ENCODE assay signal across 8 cellular contexts in the genomic region with DNA sequence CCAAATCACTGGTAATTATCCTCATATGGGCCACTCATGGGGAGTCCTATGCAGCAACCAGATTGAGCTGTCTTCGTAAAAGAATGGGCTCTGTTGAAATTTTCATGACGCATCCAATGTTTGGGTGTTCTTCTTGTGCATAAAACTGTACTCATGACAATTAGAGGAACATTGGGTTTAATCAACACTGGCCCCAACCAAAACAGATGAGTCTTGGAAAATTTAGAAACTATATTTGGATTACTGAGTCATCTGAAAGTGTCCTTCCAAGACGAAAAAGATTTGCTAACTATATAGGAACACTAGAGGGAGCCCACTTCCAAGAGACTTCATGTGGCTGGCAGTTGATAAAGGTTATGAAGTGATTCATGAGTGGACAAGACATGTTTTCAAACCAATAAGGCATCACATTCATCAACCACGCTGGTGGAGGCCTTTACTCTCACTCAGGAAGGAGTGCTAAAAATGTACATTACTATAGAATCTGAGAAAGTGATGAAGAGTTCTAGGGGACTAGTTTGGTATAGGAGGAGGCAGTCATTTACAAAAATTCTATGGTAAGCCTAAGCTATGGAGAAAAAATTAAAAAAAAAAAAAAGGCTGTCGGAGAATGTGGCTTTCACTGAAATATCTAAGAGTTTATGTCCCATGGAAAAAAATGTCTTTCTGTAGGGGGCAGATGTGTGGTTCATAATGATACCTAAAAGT.
A peak's percentile ranks its signal among the peaks of the same experiment; 100 is the strongest.
DNase-seq lines count a peak whose midpoint lies in the region; ATAC-seq and TF ChIP-seq lines count a peak whose summit lies in the region.

No MANE protein-coding gene starts in this region.

- H3K4me1 Mint-ChIP-seq in activated T-cell treated with anti-CD3 and anti-CD28 coated beads, Interleukin-2, amount 50 U/mL, for 72 hours (ENCODE audit: low read depth): no peaks in the 10 kb centered on the region

- TF ChIP-seq EP300 in esophagus muscularis mucosa (IDR thresholded peaks at IDR 0.05): no peak

- ATAC-seq in heart right ventricle (peak in 2 of 8 donors; percentile 50 to 53), Right ventricle myocardium inferior (no peak), HG02571 (IDR thresholded peaks at IDR 0.05; ENCODE audit: unreplicated experiment) (no peak)
- no peak for ATAC-seq in activated T-cell treated with anti-CD3 and anti-CD28 coated beads, Interleukin-2, amount 50 U/mL, for 72 hours (replicated peaks in 1 of 2)

- H3K27ac ChIP-seq in heart right ventricle (no peak overlapping the region), esophagus muscularis mucosa (replicated peaks in 1 of 4) (no peak overlapping the region), vagina (no peak overlapping the region)

- no peaks in the 10 kb centered on the region for H3K4me1 ChIP-seq in heart right ventricle
- no peaks in the 10 kb centered on the region for H3K4me1 ChIP-seq in NT2/D1 (ENCODE audit: insufficient read depth, insufficient read length)
- no peaks in the 10 kb centered on the region for H3K4me1 ChIP-seq in esophagus muscularis mucosa
- H3K4me1 ChIP-seq in vagina: no peaks in the 10 kb centered on the region

- H3K36me3 ChIP-seq in heart right ventricle: no peaks in the 10 kb centered on the region
- H3K36me3 ChIP-seq in NT2/D1 (ENCODE audit: insufficient read depth, insufficient read length, low read length): no peaks in the 10 kb centered on the region
- no peaks in the 10 kb centered on the region for H3K36me3 ChIP-seq in esophagus muscularis mucosa
- H3K36me3 ChIP-seq in vagina: no peaks in the 10 kb centered on the region

- TF ChIP-seq CTCF in heart right ventricle (IDR thresholded peaks at IDR 0.05) (peak in 6 of 9 donors; percentile 18 to 48 (median 37)), esophagus muscularis mucosa (IDR thresholded peaks at IDR 0.05) (peak; percentile 11 to 29 (median 17)), vagina (IDR thresholded peaks at IDR 0.05) (no peak)

- no peak overlapping the region for H3K27ac Mint-ChIP-seq in activated T-cell treated with anti-CD3 and anti-CD28 coated beads, Interleukin-2, amount 50 U/mL, for 72 hours

- H3K36me3 Mint-ChIP-seq in activated T-cell treated with anti-CD3 and anti-CD28 coated beads, Interleukin-2, amount 50 U/mL, for 72 hours (ENCODE audit: insufficient read depth in 2 of 2): no peaks in the 10 kb centered on the region

- peaks cover 2 to 8% of the 10 kb centered on the region in 2 donors for H3K9me3 Mint-ChIP-seq in activated T-cell treated with anti-CD3 and anti-CD28 coated beads, Interleukin-2, amount 50 U/mL, for 72 hours

- H3K9me3 ChIP-seq in heart right ventricle: no peaks in the 10 kb centered on the region
- no peaks in the 10 kb centered on the region for H3K9me3 ChIP-seq in NT2/D1 (ENCODE audit: insufficient read depth, low read length)
- no peaks in the 10 kb centered on the region for H3K9me3 ChIP-seq in esophagus muscularis mucosa
- no peaks in the 10 kb centered on the region for H3K9me3 ChIP-seq in vagina

- TF ChIP-seq POLR2A in esophagus muscularis mucosa (IDR thresholded peaks at IDR 0.05; ENCODE audit: low read depth) (no peak), vagina (IDR thresholded peaks at IDR 0.05) (no peak)

- H3K27me3 ChIP-seq in heart right ventricle (no peaks in the 10 kb centered on the region), NT2/D1 (ENCODE audit: insufficient read depth, insufficient read length) (no peaks in the 10 kb centered on the region), esophagus muscularis mucosa (no peaks in the 10 kb centered on the region), vagina (no peaks in the 10 kb centered on the region)

- no peak overlapping the region for H3K9ac ChIP-seq in NT2/D1 (ENCODE audit: insufficient read length, low read depth)

- DNase-seq in heart right ventricle (no peak), Right ventricle myocardium inferior (ENCODE audit: missing footprints) (no peak), NT2/D1 (ENCODE audit: low read depth, low spot score) (peak; percentile 2), esophagus muscularis mucosa (ENCODE audit: extremely low spot score) (no peak), superior temporal gyrus (ENCODE audit: extremely low spot score) (peak; percentile 50), vagina (ENCODE audit: extremely low spot score in 2 of 2) (no peak)
- no peak for DNase-seq in activated T-cell treated with anti-CD3 and anti-CD28 coated beads, Interleukin-2, amount 50 U/mL, for 72 hours

- no peaks in the 10 kb centered on the region for H3K27me3 Mint-ChIP-seq in activated T-cell treated with anti-CD3 and anti-CD28 coated beads, Interleukin-2, amount 50 U/mL, for 72 hours (ENCODE audit: low read depth)

- intact Hi-C loops in heart right ventricle (cut with DNase I): loop anchor here in 3 of 10 donors (5.0 to 10.0 kb wide), 2 partner anchors 284 to 291 kb away; no protein-coding TSS in a partner anchor
- intact Hi-C loops in Right ventricle myocardium inferior (cut with DNase I): no loop called here
- intact Hi-C loops in esophagus muscularis mucosa (cut with DNase I): no loop called here
- intact Hi-C loops in vagina (cut with DNase I): loop anchor here (5.0 kb wide), 1 partner anchor 1699 kb away; no protein-coding TSS in a partner anchor

- WGBS in heart right ventricle, 2 donors: 39 to 45% methylated on average over 5 of the region's 5 CpGs
- 35% methylated on average over 5 of the region's 5 CpGs for WGBS in esophagus muscularis mucosa

- H3K4me3 ChIP-seq in heart right ventricle (no peak overlapping the region), NT2/D1 (ENCODE audit: insufficient read length, low read depth) (no peak overlapping the region), esophagus muscularis mucosa (no peak overlapping the region), vagina (no peak overlapping the region)

- no peak overlapping the region for H3K4me3 Mint-ChIP-seq in activated T-cell treated with anti-CD3 and anti-CD28 coated beads, Interleukin-2, amount 50 U/mL, for 72 hours

Comparison
In these comparisons a context has a peak if more than half of its experiments do, and no peak if none do; other contexts are left out.
1. DNase-seq: peak in NT2/D1 (single experiment) and superior temporal gyrus (single experiment); none in heart right ventricle (0 of 2), Right ventricle myocardium inferior (single experiment), esophagus muscularis mucosa (single experiment), vagina (0 of 2) and activated T-cell treated with anti-CD3 and anti-CD28 coated beads, Interleukin-2, amount 50 U/mL, for 72 hours (0 of 2).
2. CTCF ChIP-seq: peak in heart right ventricle (6 of 9) and esophagus muscularis mucosa (3 of 3); none in vagina (0 of 3).